In genomic region chr7:121081327-121081936, GRCh38 we compare ENCODE assay signal across 8 cellular contexts.
DNase-seq lines count a peak whose midpoint lies in the region; ATAC-seq and TF ChIP-seq lines count a peak whose summit lies in the region.

No MANE protein-coding gene starts in this region.

- H3K4me3 ChIP-seq in tibial artery: no peak overlapping the region

- H3K36me3 ChIP-seq in tibial artery: no peaks in the 10 kb centered on the region

- peak; percentile 86 for DNase-seq in DMS53 (lab: John Stamatoyannopoulos, UW)
- DNase-seq in NCI-H526 treated with DMSO at 0.1 percent for 48 hours (lab: John Stamatoyannopoulos, UW): peak; percentile 59
- peak; percentile 62 for DNase-seq in brain pericyte (ENCODE audit: low read depth, low spot score)
- no peak for DNase-seq in left colon
- DNase-seq in tibial artery: no peak
- DNase-seq in OCI-M2 (lab: John Stamatoyannopoulos, UW; ENCODE audit: unreplicated experiment): no peak

- intact Hi-C loops in left colon (cut with DNase I, micrococcal nuclease) (loop anchor here (2.0 to 5.0 kb wide), 2 partner anchors 94 to 95 kb away; partner anchors contain the start of gene CPED1 (in 1 of the 2)), tibial artery (cut with DNase I; ENCODE audit: low total_unique reads) (loop anchor here (2.0 kb wide), 1 partner anchor 93 kb away; the partner anchor contains the start of gene CPED1)

- peak; percentile 69 to 88 for TF ChIP-seq CTCF in tibial artery (IDR thresholded peaks at IDR 0.05)

- peak; percentile 90 for ATAC-seq in GM19452 (IDR thresholded peaks at IDR 0.05; ENCODE audit: unreplicated experiment)
- ATAC-seq in HG03442 (IDR thresholded peaks at IDR 0.05; ENCODE audit: unreplicated experiment): peak; percentile 81
- peak; percentile 68 for ATAC-seq in left colon

- H3K9me3 ChIP-seq in tibial artery: no peaks in the 10 kb centered on the region

- H3K27ac ChIP-seq in tibial artery: peak overlapping the region in 1 of 2 donors; percentile 76

- no peaks in the 10 kb centered on the region for H3K27me3 ChIP-seq in tibial artery

- peaks cover 0 to 90% (median 34%) of the 10 kb centered on the region in 4 donors for H3K4me1 ChIP-seq in tibial artery

Comparison
In these comparisons a context has a peak if more than half of its experiments do, and no peak if none do; other contexts are left out.
1. DNase-seq: peak in DMS53 (single experiment), NCI-H526 treated with DMSO at 0.1 percent for 48 hours (single experiment) and brain pericyte (single experiment); none in left colon (0 of 2), tibial artery (0 of 2) and OCI-M2 (single experiment).
2. Peak in every context shown above with its lines, with median percentiles within 50 percentile points of each other: ATAC-seq.